In genomic region chr10:3911241-3911640, GRCh38 we compare ENCODE assay signal across 21 cellular contexts.
DNase-seq lines count a peak whose midpoint lies in the region; ATAC-seq and TF ChIP-seq lines count a peak whose summit lies in the region.
"Had no signal": no experiment of that assay in that cellular context is flagged by ENCODE, and none has a peak within 500 bp of the region (broad histone marks: within the 10 kb centered on the region; RNA-seq: fewer than 3 reads in every experiment).

No MANE protein-coding gene starts in this region.

- H3K27ac Mint-ChIP-seq in stimulated activated memory B cell treated with anti-CD40 and anti-IgM and Interleukin-4, amounts not matched to agents 10 μg/mL and 1 μg/mL and 100 μg/mL, for 72 hours: peak overlapping the region; percentile 14
- no peak overlapping the region for H3K27ac Mint-ChIP-seq in activated naive CD8-positive, alpha-beta T cell treated with anti-CD3 and anti-CD28 coated beads for 36 hours
- H3K27ac Mint-ChIP-seq: HFFc6 had no signal

- POLR2A ChIA-PET in GM10248 (lab: Yijun Ruan, JAX): interaction anchor here (0.6 kb wide), 1 partner anchor 92 kb away, joined by 9 read pairs; no protein-coding TSS in a partner anchor

- no peaks in the 10 kb centered on the region for H3K9me3 Mint-ChIP-seq in stimulated activated memory B cell treated with anti-CD40 and anti-IgM and Interleukin-4, amounts not matched to agents 10 μg/mL and 1 μg/mL and 100 μg/mL, for 72 hours
- no peaks in the 10 kb centered on the region for H3K9me3 Mint-ChIP-seq in activated naive CD8-positive, alpha-beta T cell treated with anti-CD3 and anti-CD28 coated beads for 36 hours
- H3K9me3 Mint-ChIP-seq: CD8-positive, alpha-beta memory T cell; HFFc6 had no signal

- no peaks in the 10 kb centered on the region for H3K36me3 ChIP-seq in heart left ventricle
- H3K36me3 ChIP-seq in muscle layer of colon (ENCODE audit: insufficient read depth, low read length): no peaks in the 10 kb centered on the region
- H3K36me3 ChIP-seq: BLaER1, MG63 had no signal

- H3K9me3 ChIP-seq in heart left ventricle (peaks cover 0 to 2% (median 0%) of the 10 kb centered on the region in 12 donors), muscle layer of colon (ENCODE audit: low read length) (no peaks in the 10 kb centered on the region)
- H3K9me3 ChIP-seq: BLaER1 had no signal

- no peak for ATAC-seq in heart left ventricle
- no peak for ATAC-seq in left ventricle myocardium superior
- ATAC-seq in stimulated activated memory B cell treated with anti-CD40 and anti-IgM and Interleukin-4, amounts not matched to agents 10 μg/mL and 1 μg/mL and 100 μg/mL, for 72 hours: no peak
- no peak for ATAC-seq in GM19467 (IDR thresholded peaks at IDR 0.05; ENCODE audit: unreplicated experiment)

- TF ChIP-seq POLR2A in heart left ventricle (IDR thresholded peaks at IDR 0.05): no peak

- H3K27me3 ChIP-seq in heart left ventricle (no peaks in the 10 kb centered on the region), muscle layer of colon (ENCODE audit: control insufficient read depth in 1 of 2, insufficient read depth in 2 of 2, low read length in 2 of 2) (no peaks in the 10 kb centered on the region)
- H3K27me3 ChIP-seq: BLaER1, MG63 had no signal

- H3K4me1 ChIP-seq in heart left ventricle (peaks cover 0 to 36% (median 0%) of the 10 kb centered on the region in 12 donors), muscle layer of colon (ENCODE audit: insufficient read depth, low read length) (peaks cover 26% of the 10 kb centered on the region)
- H3K4me1 ChIP-seq: BLaER1 had no signal

- no peaks in the 10 kb centered on the region for H3K36me3 Mint-ChIP-seq in stimulated activated memory B cell treated with anti-CD40 and anti-IgM and Interleukin-4, amounts not matched to agents 10 μg/mL and 1 μg/mL and 100 μg/mL, for 72 hours
- no peaks in the 10 kb centered on the region for H3K36me3 Mint-ChIP-seq in activated naive CD8-positive, alpha-beta T cell treated with anti-CD3 and anti-CD28 coated beads for 36 hours
- H3K36me3 Mint-ChIP-seq: CD8-positive, alpha-beta memory T cell had no signal

- 49 to 62% (median 53%) methylated on average over 6 of the region's 6 CpGs for WGBS in heart left ventricle, 4 donors

- TF ChIP-seq CTCF in heart left ventricle (IDR thresholded peaks at IDR 0.05) (no peak), GM10248 (IDR thresholded peaks at IDR 0.05; ENCODE audit: control extremely low read depth, extremely low read depth, low read depth, missing control alignments) (no peak)

- H3K9ac ChIP-seq in muscle layer of colon (ENCODE audit: low read length): peak overlapping the region; percentile 12
- H3K9ac ChIP-seq: BLaER1, KMS-11 had no signal

- intact Hi-C loops in heart left ventricle (cut with DNase I) (loop anchor here in 6 of 10 donors (5.0 to 10.0 kb wide), 7 partner anchors 106 to 754 kb away; partner anchors contain the start of gene KLF6 (in 1 of the 6)), left ventricle myocardium superior (cut with micrococcal nuclease) (loop anchor here (10.0 kb wide), 1 partner anchor 96 kb away; no protein-coding TSS in a partner anchor)

- H3K4me1 Mint-ChIP-seq in stimulated activated memory B cell treated with anti-CD40 and anti-IgM and Interleukin-4, amounts not matched to agents 10 μg/mL and 1 μg/mL and 100 μg/mL, for 72 hours: peaks cover 7% of the 10 kb centered on the region
- no peaks in the 10 kb centered on the region for H3K4me1 Mint-ChIP-seq in activated naive CD8-positive, alpha-beta T cell treated with anti-CD3 and anti-CD28 coated beads for 36 hours
- H3K4me1 Mint-ChIP-seq: CD8-positive, alpha-beta memory T cell had no signal

- DNase-seq in heart left ventricle (no peak), left ventricle myocardium superior (no peak), epidermal melanocyte (ENCODE audit: insufficient read length, low spot score) (peak; percentile 43), GM10248 (ENCODE audit: extremely low spot score) (no peak)
- no peak for DNase-seq in activated naive CD8-positive, alpha-beta T cell treated with anti-CD3 and anti-CD28 coated beads for 36 hours
- DNase-seq: 8988T; CD8-positive, alpha-beta memory T cell; DND-41; GDM1; HFFc6; MG63; NCI-H1092 treated with DMSO at 0.1 percent for 48 hours; NCI-H187; NCI-H69; NK-92 treated with Interleukin-12 subunit alpha and Interleukin-12 subunit beta, amount 100 ng/mL, for 24 hours; OCI-M1 had no signal

- no peaks in the 10 kb centered on the region for H3K27me3 Mint-ChIP-seq in stimulated activated memory B cell treated with anti-CD40 and anti-IgM and Interleukin-4, amounts not matched to agents 10 μg/mL and 1 μg/mL and 100 μg/mL, for 72 hours
- H3K27me3 Mint-ChIP-seq in activated naive CD8-positive, alpha-beta T cell treated with anti-CD3 and anti-CD28 coated beads for 36 hours: no peaks in the 10 kb centered on the region
- H3K27me3 Mint-ChIP-seq: CD8-positive, alpha-beta memory T cell had no signal

- H3K4me3 ChIP-seq in heart left ventricle: peak overlapping the region in 4 of 12 donors; percentile 39 to 56 (median 52)
- peak overlapping the region in 1 of 2 donors; percentile 43 for H3K4me3 ChIP-seq in muscle layer of colon (ENCODE audit: low read depth in 1 of 2, low read length in 2 of 2)
- H3K4me3 ChIP-seq: BLaER1, MG63 had no signal

- CTCF ChIA-PET in GM10248 (lab: Yijun Ruan, JAX): interaction anchor here (0.8 kb wide), 1 partner anchor 17 kb away, joined by 3 read pairs; no protein-coding TSS in a partner anchor

- H3K4me3 Mint-ChIP-seq in stimulated activated memory B cell treated with anti-CD40 and anti-IgM and Interleukin-4, amounts not matched to agents 10 μg/mL and 1 μg/mL and 100 μg/mL, for 72 hours: no peak overlapping the region
- no peak overlapping the region for H3K4me3 Mint-ChIP-seq in activated naive CD8-positive, alpha-beta T cell treated with anti-CD3 and anti-CD28 coated beads for 36 hours
- H3K4me3 Mint-ChIP-seq: CD8-positive, alpha-beta memory T cell; HFFc6 had no signal

- H3K27ac ChIP-seq in heart left ventricle (peak overlapping the region in 10 of 12 donors; percentile 26 to 91 (median 82)), muscle layer of colon (ENCODE audit: low read depth, low read length) (peak overlapping the region; percentile 47)
- H3K27ac ChIP-seq: BLaER1, KMS-11 had no signal
